ENCODE assay signal across 8 cellular contexts in the genomic region with DNA sequence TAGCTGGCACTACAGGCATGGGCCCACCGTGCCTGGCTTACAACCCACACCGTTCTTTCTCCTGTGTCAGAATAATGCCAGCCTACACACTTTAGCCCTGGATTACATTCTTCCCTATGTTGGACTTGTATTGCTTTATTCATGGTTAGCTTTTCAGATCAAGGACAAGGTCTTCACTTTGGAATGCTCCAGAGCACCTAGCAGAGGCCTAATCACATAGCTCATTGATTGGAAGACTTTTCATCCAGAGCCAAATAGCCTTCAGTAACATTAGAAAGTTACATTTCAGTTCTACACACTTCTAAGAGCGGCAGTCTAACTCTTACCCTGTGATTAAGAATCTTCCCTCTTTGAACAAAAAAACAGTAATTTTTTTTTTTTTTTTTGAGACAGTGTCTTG.
"Had no signal": no experiment of that assay in that cellular context is flagged by ENCODE, and none has a peak within 500 bp of the region (broad histone marks: within the 10 kb centered on the region; RNA-seq: fewer than 3 reads in every experiment).

No MANE protein-coding gene starts in this region.

- DNase-seq: GDM1, GF-D8 had no signal

- ATAC-seq: GM12878 had no signal

- FAIRE-seq: G401.6, GM12878, GM12891, GM12892, GM18507, GM19239 had no signal

- H3K4me3 ChIP-seq: GM12878 had no signal
